In the genomic region with DNA sequence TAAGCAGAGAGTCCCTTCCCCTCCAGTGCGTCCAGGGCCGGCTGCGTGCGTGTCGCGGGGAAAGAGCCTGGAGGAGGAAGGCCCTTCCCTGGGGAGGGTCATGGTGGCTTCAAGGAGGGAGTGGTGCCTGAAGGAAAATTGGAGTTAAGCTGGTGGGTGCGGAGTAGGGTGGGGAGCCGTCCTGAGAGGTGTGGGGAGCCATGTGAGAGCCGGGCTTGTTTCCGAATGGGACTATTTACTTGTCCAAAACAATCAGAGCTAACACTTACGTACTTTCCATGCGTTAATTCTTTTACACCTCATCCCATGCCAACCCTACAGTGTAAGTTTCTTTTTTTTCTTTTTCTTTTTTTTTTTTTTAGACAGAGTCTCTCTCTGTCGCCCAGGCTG, we compare ENCODE assay signal across 7 cellular contexts. TPM values are rescaled to one million over a fixed set of nuclear protein-coding genes. Genes with fewer than 3 reads are reported as not detected.
DNase-seq lines count a peak whose midpoint lies in the region; ATAC-seq and TF ChIP-seq lines count a peak whose summit lies in the region.

No MANE protein-coding gene starts in this region.

- H3K9me3 ChIP-seq in iPS DF 6.9 (ENCODE audit: control insufficient read depth, insufficient read depth, low read length) = no peaks in the 10 kb centered on the region

- ATAC-seq in HG03064 (IDR thresholded peaks at IDR 0.05; ENCODE audit: low read depth, unreplicated experiment) (peak; percentile 15), GM21717 (IDR thresholded peaks at IDR 0.05; ENCODE audit: unreplicated experiment) (no peak), GM21423 (IDR thresholded peaks at IDR 0.05; ENCODE audit: unreplicated experiment) (no peak)
- ATAC-seq in stimulated activated naive B cell treated with anti-CD40 and anti-IgM and Interleukin-4, amounts not matched to agents 10 μg/mL and 1 μg/mL and 100 μg/mL, for 72 hours (replicated peaks) = no peak

- WGBS in iPS DF 6.9 (ENCODE audit: insufficient coverage, insufficient read length) = no CpG with 5 or more reads among the region's 13 CpGs

- H3K4me1 ChIP-seq in iPS DF 6.9 (ENCODE audit: control insufficient read depth, insufficient read depth, low read length) = no peaks in the 10 kb centered on the region

- peaks cover 3% of the 10 kb centered on the region; the same call in 1 of the 2 replicates for H3K36me3 ChIP-seq in iPS DF 6.9 (ENCODE audit: control insufficient read depth, insufficient read depth, low read length)

- no peaks in the 10 kb centered on the region for H3K9me3 Mint-ChIP-seq in activated T-helper 1 cell treated with anti-CD3 and anti-CD28 coated beads, Interleukin-12 subunit alpha, Interleukin-12 subunit beta, Interleukin-2, Interleukin-4 antibody, amounts not matched to agents 30 ng/mL and 10 ng/mL and 1 ng/mL, durations not matched to agents 14 hours and 24 hours and 36 hours
- no peaks in the 10 kb centered on the region for H3K9me3 Mint-ChIP-seq in stimulated activated naive B cell treated with anti-CD40 and anti-IgM and Interleukin-4, amounts not matched to agents 10 μg/mL and 1 μg/mL and 100 μg/mL, for 72 hours

- H3K27me3 Mint-ChIP-seq in activated T-helper 1 cell treated with anti-CD3 and anti-CD28 coated beads, Interleukin-12 subunit alpha, Interleukin-12 subunit beta, Interleukin-2, Interleukin-4 antibody, amounts not matched to agents 30 ng/mL and 10 ng/mL and 1 ng/mL, durations not matched to agents 14 hours and 24 hours and 36 hours (ENCODE audit: insufficient read depth) = no peaks in the 10 kb centered on the region
- no peaks in the 10 kb centered on the region for H3K27me3 Mint-ChIP-seq in stimulated activated naive B cell treated with anti-CD40 and anti-IgM and Interleukin-4, amounts not matched to agents 10 μg/mL and 1 μg/mL and 100 μg/mL, for 72 hours

- H3K4me3 Mint-ChIP-seq in activated T-helper 1 cell treated with anti-CD3 and anti-CD28 coated beads, Interleukin-12 subunit alpha, Interleukin-12 subunit beta, Interleukin-2, Interleukin-4 antibody, amounts not matched to agents 30 ng/mL and 10 ng/mL and 1 ng/mL, durations not matched to agents 14 hours and 24 hours and 36 hours = peak overlapping the region; percentile 96
- peak overlapping the region; percentile 97 for H3K4me3 Mint-ChIP-seq in stimulated activated naive B cell treated with anti-CD40 and anti-IgM and Interleukin-4, amounts not matched to agents 10 μg/mL and 1 μg/mL and 100 μg/mL, for 72 hours

- H3K4me3 ChIP-seq in GM12875 (ENCODE audit: low read depth, low read length) (peak overlapping the region; percentile 92), iPS DF 6.9 (ENCODE audit: low read length) (peak overlapping the region; percentile 97)

- intact Hi-C loops in activated T-helper 1 cell treated with anti-CD3 and anti-CD28 coated beads, Interleukin-12 subunit alpha, Interleukin-12 subunit beta, Interleukin-2, Interleukin-4 antibody, amounts not matched to agents 30 ng/mL and 10 ng/mL and 1 ng/mL, durations not matched to agents 14 hours and 24 hours and 36 hours (cut with micrococcal nuclease) = loop anchor here (1.0 to 5.0 kb wide), 3 partner anchors 65 to 773 kb away; partner anchors contain the start of genes LTO1 and TPCN2

- H3K36me3 Mint-ChIP-seq in activated T-helper 1 cell treated with anti-CD3 and anti-CD28 coated beads, Interleukin-12 subunit alpha, Interleukin-12 subunit beta, Interleukin-2, Interleukin-4 antibody, amounts not matched to agents 30 ng/mL and 10 ng/mL and 1 ng/mL, durations not matched to agents 14 hours and 24 hours and 36 hours (ENCODE audit: low read depth) = peaks cover 29% of the 10 kb centered on the region
- H3K36me3 Mint-ChIP-seq in stimulated activated naive B cell treated with anti-CD40 and anti-IgM and Interleukin-4, amounts not matched to agents 10 μg/mL and 1 μg/mL and 100 μg/mL, for 72 hours = peaks cover 17 to 44% of the 10 kb centered on the region in 2 donors

- peak overlapping the region; percentile 89 for H3K27ac Mint-ChIP-seq in activated T-helper 1 cell treated with anti-CD3 and anti-CD28 coated beads, Interleukin-12 subunit alpha, Interleukin-12 subunit beta, Interleukin-2, Interleukin-4 antibody, amounts not matched to agents 30 ng/mL and 10 ng/mL and 1 ng/mL, durations not matched to agents 14 hours and 24 hours and 36 hours
- H3K27ac Mint-ChIP-seq in stimulated activated naive B cell treated with anti-CD40 and anti-IgM and Interleukin-4, amounts not matched to agents 10 μg/mL and 1 μg/mL and 100 μg/mL, for 72 hours = peak overlapping the region; percentile 97

- no peak for DNase-seq in activated T-helper 1 cell treated with anti-CD3 and anti-CD28 coated beads, Interleukin-12 subunit alpha, Interleukin-12 subunit beta, Interleukin-2, Interleukin-4 antibody, amounts not matched to agents 30 ng/mL and 10 ng/mL and 1 ng/mL, durations not matched to agents 14 hours and 24 hours and 36 hours (ENCODE audit: low spot score)
- no peak for DNase-seq in iPS DF 6.9 (ENCODE audit: low read depth, low spot score)
- no peak for DNase-seq in stimulated activated naive B cell treated with anti-CD40 and anti-IgM and Interleukin-4, amounts not matched to agents 10 μg/mL and 1 μg/mL and 100 μg/mL, for 72 hours

- H3K27me3 ChIP-seq in iPS DF 6.9 (ENCODE audit: control insufficient read depth, insufficient read depth, low read length) = no peaks in the 10 kb centered on the region

- no peak overlapping the region for H3K27ac ChIP-seq in iPS DF 6.9 (ENCODE audit: low read length)

- TF ChIP-seq CTCF in GM12875 (IDR thresholded peaks at IDR 0.05; ENCODE audit: borderline replicate concordance, insufficient read depth, low read depth, low read length) = no peak

- peaks cover 42% of the 10 kb centered on the region for H3K4me1 Mint-ChIP-seq in activated T-helper 1 cell treated with anti-CD3 and anti-CD28 coated beads, Interleukin-12 subunit alpha, Interleukin-12 subunit beta, Interleukin-2, Interleukin-4 antibody, amounts not matched to agents 30 ng/mL and 10 ng/mL and 1 ng/mL, durations not matched to agents 14 hours and 24 hours and 36 hours (ENCODE audit: low read depth)
- H3K4me1 Mint-ChIP-seq in stimulated activated naive B cell treated with anti-CD40 and anti-IgM and Interleukin-4, amounts not matched to agents 10 μg/mL and 1 μg/mL and 100 μg/mL, for 72 hours = peaks cover 33 to 53% of the 10 kb centered on the region in 2 donors

RNA-seq across cellular contexts. Expression of gene IGHMBP2, which starts 0.8 kb away (rescaled TPM):
- total RNA-seq in activated T-helper 1 cell treated with anti-CD3 and anti-CD28 coated beads, Interleukin-12 subunit alpha, Interleukin-12 subunit beta, Interleukin-2, Interleukin-4 antibody, amounts not matched to agents 30 ng/mL and 10 ng/mL and 1 ng/mL, durations not matched to agents 14 hours and 24 hours and 36 hours = 39.0 and 42.3 TPM in 2 replicates

RNA-seq across cellular contexts. Expression of gene MRPL21, which starts 0.8 kb away (rescaled TPM):
- 121 and 122 TPM in 2 replicates for total RNA-seq in activated T-helper 1 cell treated with anti-CD3 and anti-CD28 coated beads, Interleukin-12 subunit alpha, Interleukin-12 subunit beta, Interleukin-2, Interleukin-4 antibody, amounts not matched to agents 30 ng/mL and 10 ng/mL and 1 ng/mL, durations not matched to agents 14 hours and 24 hours and 36 hours
